8 cellular contexts compared by ENCODE assay signal in genomic region chr2:119753041-119753929, GRCh38. TPM values are rescaled to one million over a fixed set of nuclear protein-coding genes. Genes with fewer than 3 reads are reported as not detected.
DNase-seq lines count a peak whose midpoint lies in the region; ATAC-seq, FAIRE-seq and TF ChIP-seq lines count a peak whose summit lies in the region.

No MANE protein-coding gene starts in this region.

- H3K36me3 ChIP-seq in CD8-positive, alpha-beta T cell (ENCODE audit: insufficient read depth, low read length), result no peaks in the 10 kb centered on the region
- H3K36me3 ChIP-seq in H1 (ENCODE audit: control insufficient read depth in 2 of 4, insufficient read depth in 4 of 4, low read length in 3 of 4), result no peaks in the 10 kb centered on the region

- no peak overlapping the region for H2BK12ac ChIP-seq in H1 (ENCODE audit: low read depth, low read length)

- no peak for TF ChIP-seq EP300 in H1 (IDR thresholded peaks at IDR 0.05; ENCODE audit: borderline replicate concordance in 1 of 2, low read depth in 2 of 2, low read length in 2 of 2)

- H4K5ac ChIP-seq in H1 (ENCODE audit: insufficient read length, low read depth, low read length), result no peak overlapping the region

- no peak overlapping the region for H2AK5ac ChIP-seq in H1 (ENCODE audit: low read depth, low read length)

- TF ChIP-seq CTCF in CD8-positive, alpha-beta T cell (IDR thresholded peaks at IDR 0.05), result peak; percentile 81
- peak; percentile 63 for TF ChIP-seq CTCF in GM12874 (IDR thresholded peaks at IDR 0.05; ENCODE audit: insufficient read depth, low read depth, low read length)
- peak; percentile 25 to 76 (median 71) for TF ChIP-seq CTCF in H1 (IDR thresholded peaks at IDR 0.05; ENCODE audit: control extremely low read depth in 1 of 3, insufficient read depth in 1 of 3, low read depth in 1 of 3, low read length in 3 of 3)

- no peak overlapping the region for H3K4me3 ChIP-seq in CD8-positive, alpha-beta T cell (ENCODE audit: low read depth, low read length)
- no peak overlapping the region for H3K4me3 ChIP-seq in H1 (ENCODE audit: extremely low read depth in 1 of 4, insufficient read depth in 2 of 4, low read depth in 3 of 4, low read length in 4 of 4)

- DNase-seq in CD8-positive, alpha-beta T cell, result peak in 6 of 7 experiments; percentile 7 to 53 (median 29)
- DNase-seq in HTR-8/SVneo (ENCODE audit: insufficient read length, low spot score), result peak; percentile 48
- DNase-seq in SHP77 (lab: John Stamatoyannopoulos, UW), result peak; percentile 31 to 55
- peak in 1 of 2 experiments; percentile 47 for DNase-seq in H1 (ENCODE audit: low read depth in 1 of 2, low spot score in 2 of 2)
- DNase-seq in midbrain (lab: John Stamatoyannopoulos, UW), result peak; percentile 61
- DNase-seq in T-helper 9 cell, result no peak
- no peak for DNase-seq in UCSD-AML1 (lab: John Stamatoyannopoulos, UW; ENCODE audit: unreplicated experiment)

- no peaks in the 10 kb centered on the region for H3K27me3 ChIP-seq in CD8-positive, alpha-beta T cell (ENCODE audit: insufficient read depth, low read length)
- no peaks in the 10 kb centered on the region for H3K27me3 ChIP-seq in H1 (replicated peaks in 1 of 4; ENCODE audit: control insufficient read depth in 3 of 4, extremely low read depth in 1 of 4, insufficient read depth in 3 of 4, low read length in 3 of 4)

- H3K56ac ChIP-seq in H1 (replicated peaks; ENCODE audit: insufficient read length, low read depth, low read length), result no peak overlapping the region

- H2BK20ac ChIP-seq in H1 (ENCODE audit: low read length), result no peak overlapping the region

- H2AFZ ChIP-seq in H1 (ENCODE audit: low read length), result peak overlapping the region; percentile 96

- no peaks in the 10 kb centered on the region for H3K79me2 ChIP-seq in H1 (ENCODE audit: control insufficient read depth in 1 of 2, insufficient read depth in 2 of 2, low read length in 2 of 2)

- CTCF ChIA-PET in CD8-positive, alpha-beta T cell (lab: Charles Lee), result interaction anchor here (0.6 to 5.0 kb wide), 38 partner anchors 13 to 927 kb away, joined by 3 to 63 read pairs (median 4); partner anchors contain the start of gene RALB
- CTCF ChIA-PET in H1 (lab: Charles Lee; ENCODE audit: partially characterized antibody), result interaction anchor here (0.7 to 2.7 kb wide), 29 partner anchors 12 to 422 kb away, joined by 3 to 14 read pairs (median 4); no protein-coding TSS in a partner anchor

- H2BK120ac ChIP-seq in H1 (replicated peaks; ENCODE audit: low read depth, low read length), result no peak overlapping the region

- no peak for TF ChIP-seq POLR2A in H1 (IDR thresholded peaks at IDR 0.05; ENCODE audit: control extremely low read depth in 1 of 2, low read depth in 2 of 2, low read length in 2 of 2)

- H4K91ac ChIP-seq in H1 (replicated peaks; ENCODE audit: insufficient read length, low read length), result no peak overlapping the region

- no peaks in the 10 kb centered on the region for H3K4me1 ChIP-seq in CD8-positive, alpha-beta T cell (ENCODE audit: insufficient read depth, low read length)
- peaks cover 0 to 3% (median under 1%) of the 10 kb centered on the region in 4 experiments; a peak in 3 of 7 replicates for H3K4me1 ChIP-seq in H1 (replicated peaks in 1 of 4; ENCODE audit: control insufficient read depth in 3 of 4, insufficient read depth in 4 of 4, low read length in 3 of 4)

- no peak overlapping the region for H2BK5ac ChIP-seq in H1 (ENCODE audit: low read depth, low read length)

- no peak overlapping the region for H4K8ac ChIP-seq in H1 (ENCODE audit: extremely low read depth, insufficient read depth, low read length)

- no peaks in the 10 kb centered on the region for H3K9me3 ChIP-seq in CD8-positive, alpha-beta T cell (ENCODE audit: low read length)
- no peaks in the 10 kb centered on the region for H3K9me3 ChIP-seq in H1 (ENCODE audit: insufficient read depth in 2 of 2, low read depth in 1 of 2, low read length in 1 of 2)

- H3K23me2 ChIP-seq in H1 (ENCODE audit: low read depth, low read length), result peaks cover 2% of the 10 kb centered on the region; the same call in 1 of the 2 replicates

- H3K9ac ChIP-seq in H1 (replicated peaks in 1 of 4; ENCODE audit: extremely low read depth in 1 of 4, low read depth in 3 of 4, low read length in 3 of 4), result no peak overlapping the region

- H4K20me1 ChIP-seq in H1 (replicated peaks in 1 of 2; ENCODE audit: control insufficient read depth in 1 of 2, insufficient read depth in 2 of 2, low read length in 2 of 2), result no peaks in the 10 kb centered on the region

- no peak overlapping the region for H3K18ac ChIP-seq in H1 (ENCODE audit: extremely low read depth, low read length)

- H2BK15ac ChIP-seq in H1 (ENCODE audit: low read length), result no peak overlapping the region

- H3K4ac ChIP-seq in H1 (replicated peaks; ENCODE audit: insufficient read length, low read depth, low read length), result no peak overlapping the region

- H3K27ac ChIP-seq in CD8-positive, alpha-beta T cell (ENCODE audit: low read depth, low read length), result no peak overlapping the region
- H3K27ac ChIP-seq in H1 (ENCODE audit: low read depth, low read length), result no peak overlapping the region

- H3K4me1 Mint-ChIP-seq in CD8-positive, alpha-beta T cell (ENCODE audit: low read depth), result peaks cover 5% of the 10 kb centered on the region

- no peak overlapping the region for H3K27ac Mint-ChIP-seq in CD8-positive, alpha-beta T cell

- intact Hi-C loops in CD8-positive, alpha-beta T cell (cut with DNase I, micrococcal nuclease), result loop anchor here (1.0 to 10.0 kb wide), 8 partner anchors 70 to 1982 kb away; partner anchors contain the start of genes NIFK (in 2 of the 2) and CCDC93 (in 1 of the 2)

- POLR2A ChIA-PET in CD8-positive, alpha-beta T cell (lab: Charles Lee), result interaction anchor here (0.6 kb wide), 1 partner anchor 423 kb away, joined by 3 read pairs; no protein-coding TSS in a partner anchor
- POLR2A ChIA-PET in H1 (lab: Charles Lee; ENCODE audit: partially characterized antibody), result interaction anchor here (1.4 kb wide), 1 partner anchor 18 kb away, joined by 3 read pairs; no protein-coding TSS in a partner anchor

- no peaks in the 10 kb centered on the region for H3K27me3 Mint-ChIP-seq in CD8-positive, alpha-beta T cell (ENCODE audit: low read depth)

- ATAC-seq in CD8-positive, alpha-beta T cell, result peak; percentile 92

- no peaks in the 10 kb centered on the region for H3K79me1 ChIP-seq in H1 (ENCODE audit: low read depth, low read length)

- H3K4me2 ChIP-seq in H1 (ENCODE audit: insufficient read depth in 1 of 2, low read depth in 2 of 2, low read length in 2 of 2), result no peak overlapping the region

- no peaks in the 10 kb centered on the region for H3K9me3 Mint-ChIP-seq in CD8-positive, alpha-beta T cell

- FAIRE-seq in HTR-8/SVneo (lab: Jason Lieb, UNC) (peak; percentile 72), H1 (lab: Jason Lieb, UNC) (peak; percentile 95)

- 60% methylated on average over 7 of the region's 7 CpGs; no CpG with 5 or more reads in 1 of the 2 experiments for WGBS in H1 (ENCODE audit: extremely low coverage in 1 of 2, insufficient coverage in 1 of 2, insufficient read length in 1 of 2, insufficient replicate concordance in 2 of 2, low coverage in 1 of 2, low lambda C conversion rate in 2 of 2, missing lambda C conversion rate in 1 of 2), 2 experiments

- H3K4me3 Mint-ChIP-seq in CD8-positive, alpha-beta T cell, result no peak overlapping the region

- H3K36me3 Mint-ChIP-seq in CD8-positive, alpha-beta T cell, result no peaks in the 10 kb centered on the region

- no peak overlapping the region for H3K14ac ChIP-seq in H1 (ENCODE audit: insufficient read length)

- TF ChIP-seq RAD21 in H1 (IDR thresholded peaks at IDR 0.05 in 1 of 2, conservative IDR thresholded peaks at IDR 0.05 in 1 of 2; ENCODE audit: low read depth in 2 of 2, low read length in 2 of 2), result peak; percentile 88 to 90

- no peak overlapping the region for H3K23ac ChIP-seq in H1 (ENCODE audit: insufficient read length)

TF ChIP-seq in H1, 55 proteins besides CTCF, POLR2A, EP300 and RAD21:
- TF ChIP-seq SP4 (IDR thresholded peaks at IDR 0.05; ENCODE audit: low read length), result 0 out of 2 replicates have a peak, but pooled peaks have one; percentile 25
- no peak for TF ChIP-seq USF2 (IDR thresholded peaks at IDR 0.05; ENCODE audit: low read length)
TF ChIP-seq in H1: peak in this region for 1.

RNA-seq across cellular contexts. Expression of gene PTPN4, which starts 6.4 kb away (rescaled TPM):
- total RNA-seq in CD8-positive, alpha-beta T cell, result 100 to 1,000 TPM; 104 to 105 TPM
- total RNA-seq in H1 (2021; fragmentation: NEBNext Ultra II Directional; extraction: Animal tissue kit (Norgen Biotek cat#: 25700)), result 105 and 107 TPM in 2 replicates
- polyA plus RNA-seq in H1 (2011; rRNA removed), result 16.4 and 28.5 TPM in 2 replicates
- polyA plus RNA-seq in H1 (2011; cell fraction: cytosol; rRNA removed), result 32.1 TPM
- polyA plus RNA-seq in H1 (2011; cell fraction: nucleus; rRNA removed), result 93.7 TPM
- 48.9 to 57.1 TPM (median 53.5 TPM) in 4 replicates for polyA plus RNA-seq in H1 (2012, experiment 1 of 2)
- 2.2 TPM for polyA plus RNA-seq in H1 (2012, experiment 2 of 2)
- polyA plus RNA-seq in H1 (2013, experiment 1 of 2), result 20.1 TPM
- polyA plus RNA-seq in H1 (2013, experiment 2 of 2), result 18.9 TPM
- 347 and 550 TPM in 2 replicates for polyA minus RNA-seq in H1 (2011; rRNA and poly(A)+ RNA removed)
- polyA minus RNA-seq in H1 (2011; cell fraction: cytosol; rRNA and poly(A)+ RNA removed), result 95.0 TPM
- polyA minus RNA-seq in H1 (2011; cell fraction: nucleus; rRNA and poly(A)+ RNA removed), result 690 TPM

Comparison
In these comparisons a context has a peak if more than half of its experiments do, and no peak if none do; other contexts are left out.
1. DNase-seq: peak in CD8-positive, alpha-beta T cell (6 of 7), HTR-8/SVneo (single experiment), SHP77 (2 of 2) and midbrain (single experiment); none in T-helper 9 cell (single experiment) and UCSD-AML1 (single experiment).
2. Peak in every context shown above with its lines, with median percentiles within 50 percentile points of each other: CTCF ChIP-seq.